1 cellular context compared by ENCODE assay signal in the genomic region with DNA sequence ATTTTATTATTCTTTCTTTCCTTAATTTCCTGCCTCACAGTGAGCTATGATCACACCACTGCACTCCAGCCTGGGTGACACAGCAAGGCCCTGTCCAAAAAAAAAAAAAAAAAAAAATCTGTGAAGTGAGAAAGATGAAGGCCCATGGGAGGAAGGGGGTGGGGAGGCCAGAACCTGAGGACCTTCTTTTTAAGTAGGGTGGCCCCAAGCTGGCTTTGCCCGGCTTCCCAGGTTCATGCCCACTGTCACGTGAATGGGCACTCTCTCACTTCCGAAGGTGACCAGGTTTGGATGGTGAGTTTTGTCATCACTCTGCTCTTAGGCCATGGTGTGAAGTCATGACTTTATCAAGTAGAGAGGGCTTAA.
TF ChIP-seq lines count a peak whose summit lies in the region.

No MANE protein-coding gene starts in this region.

TF ChIP-seq in IMR-90, 13 proteins besides CTCF, POLR2A, EP300 and RAD21 (continued from another document):
- TF ChIP-seq, protein P1, sequence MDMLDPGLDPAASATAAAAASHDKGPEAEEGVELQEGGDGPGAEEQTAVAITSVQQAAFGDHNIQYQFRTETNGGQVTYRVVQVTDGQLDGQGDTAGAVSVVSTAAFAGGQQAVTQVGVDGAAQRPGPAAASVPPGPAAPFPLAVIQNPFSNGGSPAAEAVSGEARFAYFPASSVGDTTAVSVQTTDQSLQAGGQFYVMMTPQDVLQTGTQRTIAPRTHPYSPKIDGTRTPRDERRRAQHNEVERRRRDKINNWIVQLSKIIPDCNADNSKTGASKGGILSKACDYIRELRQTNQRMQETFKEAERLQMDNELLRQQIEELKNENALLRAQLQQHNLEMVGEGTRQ (IDR thresholded peaks at IDR 0.05; ENCODE audit: low read depth, low read length), result no peak
- no peak for TF ChIP-seq FOS (IDR thresholded peaks at IDR 0.05; ENCODE audit: low read depth, low read length)
- no peak for TF ChIP-seq NFE2L2 (IDR thresholded peaks at IDR 0.05; ENCODE audit: low read depth, low read length)
- TF ChIP-seq BHLHE40 (IDR thresholded peaks at IDR 0.05; ENCODE audit: low read depth, low read length), result no peak
- no peak for TF ChIP-seq SMC3 (IDR thresholded peaks at IDR 0.05; ENCODE audit: low read depth, low read length)
- no peak for TF ChIP-seq RFX5 (IDR thresholded peaks at IDR 0.05; ENCODE audit: low read depth, low read length)
